ENCODE assay signal across 8 cellular contexts in the genomic region with DNA sequence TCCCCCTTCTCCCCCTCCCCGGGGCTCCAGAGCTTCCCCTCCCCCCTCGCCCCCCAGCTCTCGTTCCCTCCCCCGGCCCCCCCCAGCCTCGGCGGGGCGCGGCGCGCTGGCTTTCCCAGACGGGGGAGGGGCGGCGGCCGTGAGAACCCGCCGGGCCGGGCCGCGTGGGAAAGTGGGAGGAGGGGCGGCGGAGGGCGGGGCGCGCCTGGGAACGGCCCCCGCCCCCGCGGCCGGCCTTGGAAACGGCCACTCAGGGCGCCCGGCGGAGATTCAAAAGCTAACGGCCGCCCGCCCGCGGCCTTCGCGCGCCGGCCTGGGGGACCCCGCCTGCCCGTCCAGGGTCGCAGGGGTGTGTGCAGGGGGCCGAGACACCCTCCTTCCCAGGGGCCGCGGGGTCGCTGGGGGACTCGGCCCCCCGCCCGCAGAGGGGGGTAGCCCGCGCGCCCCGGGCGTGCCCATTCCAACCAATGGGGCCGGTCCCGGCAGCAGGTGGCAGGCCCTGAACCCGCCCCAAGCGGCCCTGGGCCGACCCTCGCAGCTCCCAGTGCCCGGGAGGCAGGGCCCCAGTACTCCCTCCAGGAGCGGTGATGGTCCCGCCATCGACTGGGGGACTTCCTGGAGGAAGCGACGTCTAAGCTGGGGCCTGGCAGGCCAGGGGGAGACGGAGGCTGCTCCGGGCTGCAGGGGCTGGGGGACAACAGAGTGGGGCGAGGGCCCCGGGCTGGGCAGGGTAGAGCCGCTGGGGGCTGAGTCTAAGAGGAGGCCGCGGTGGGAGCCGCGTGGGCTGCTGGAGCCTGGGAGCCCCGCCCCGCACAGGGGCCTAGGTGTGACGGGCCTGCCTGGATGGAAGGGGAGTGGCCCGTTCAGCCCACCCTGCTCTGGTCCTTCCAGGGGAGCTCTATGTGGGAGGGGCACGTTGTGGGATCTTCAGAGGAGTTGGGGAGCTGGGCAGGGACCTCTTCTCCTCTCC. TPM values are rescaled to one million over a fixed set of nuclear protein-coding genes. Genes with fewer than 3 reads are reported as not detected.
A peak's percentile ranks its signal among the peaks of the same experiment; 100 is the strongest.
DNase-seq lines count a peak whose midpoint lies in the region; ATAC-seq and TF ChIP-seq lines count a peak whose summit lies in the region.

No MANE protein-coding gene starts in this region.

- peaks cover 11% of the 10 kb centered on the region for H3K4me1 ChIP-seq in mammary epithelial cell (ENCODE audit: insufficient read depth, low read length)
- H3K4me1 ChIP-seq in mesenchymal stem cell (ENCODE audit: control insufficient read depth, insufficient read depth, low read depth, low read length): peaks cover 41% of the 10 kb centered on the region

- H3K9me3 ChIP-seq in mammary epithelial cell (replicated peaks; ENCODE audit: insufficient read depth, low read length) (no peaks in the 10 kb centered on the region), mesenchymal stem cell (ENCODE audit: control insufficient read depth, low read length) (no peaks in the 10 kb centered on the region)

- intact Hi-C loops in mammary epithelial cell (cut with micrococcal nuclease): no loop called here

- H2BK15ac ChIP-seq in mesenchymal stem cell (ENCODE audit: low read depth, poor library complexity, severe bottlenecking): peak overlapping the region; percentile 62

- no peaks in the 10 kb centered on the region for H3K36me3 ChIP-seq in mammary epithelial cell (ENCODE audit: insufficient read depth, low read length)
- H3K36me3 ChIP-seq in mesenchymal stem cell (ENCODE audit: control insufficient read depth in 1 of 2, insufficient read depth in 2 of 2, low read depth in 1 of 2, low read length in 2 of 2): peaks cover 0 to 5% of the 10 kb centered on the region in 2 experiments

- no peak overlapping the region for H3K14ac ChIP-seq in mesenchymal stem cell (ENCODE audit: low read length in 2 of 2)

- H3K4ac ChIP-seq in mesenchymal stem cell (ENCODE audit: low read depth in 1 of 2, low read length in 2 of 2): no peak overlapping the region

- no peaks in the 10 kb centered on the region for H3K79me1 ChIP-seq in mesenchymal stem cell (replicated peaks; ENCODE audit: low read length, poor library complexity, severe bottlenecking)

- no peak overlapping the region for H2AK5ac ChIP-seq in mesenchymal stem cell (ENCODE audit: low read length, severe bottlenecking)

- peak overlapping the region; percentile 13 for H4K91ac ChIP-seq in mesenchymal stem cell (ENCODE audit: low read length)

- peak overlapping the region; percentile 30 for H3K4me2 ChIP-seq in mammary epithelial cell (ENCODE audit: insufficient read depth, low read depth, low read length)
- H3K4me2 ChIP-seq in mesenchymal stem cell (ENCODE audit: low read length, poor library complexity, severe bottlenecking): peak overlapping the region; percentile 45

- H3K4me3 ChIP-seq in mammary epithelial cell (replicated peaks in 1 of 3; ENCODE audit: insufficient read depth in 1 of 3, low read depth in 2 of 3, low read length in 3 of 3): no peak overlapping the region
- no peak overlapping the region for H3K4me3 ChIP-seq in mesenchymal stem cell (ENCODE audit: insufficient read depth in 1 of 2, low read depth in 1 of 2, low read length in 2 of 2)

- H3K23ac ChIP-seq in mesenchymal stem cell (ENCODE audit: low read length in 2 of 2): peak overlapping the region in 1 of 2 experiments; percentile 63

- H2BK12ac ChIP-seq in mesenchymal stem cell (ENCODE audit: low read length in 2 of 2): peak overlapping the region in 1 of 2 experiments; percentile 16

- H2AFZ ChIP-seq in mammary epithelial cell (ENCODE audit: low read depth, low read length): no peak overlapping the region
- H2AFZ ChIP-seq in mesenchymal stem cell (ENCODE audit: low read depth, low read length): no peak overlapping the region

- in situ Hi-C loops in mammary epithelial cell (cut with MboI; ENCODE audit: low sequenced_read_pairs in 2 of 2): no loop called here

- no peak overlapping the region for H2BK5ac ChIP-seq in mesenchymal stem cell (ENCODE audit: low read depth, low read length, poor library complexity, severe bottlenecking)

- H3K9ac ChIP-seq in mammary epithelial cell (ENCODE audit: insufficient read depth, low read length): no peak overlapping the region
- no peak overlapping the region for H3K9ac ChIP-seq in mesenchymal stem cell (ENCODE audit: low read length)

- no peak for TF ChIP-seq CTCF in mammary epithelial cell (conservative IDR thresholded peaks at IDR 0.05 in 1 of 2, IDR thresholded peaks at IDR 0.05 in 1 of 2; ENCODE audit: extremely low read depth in 1 of 2, insufficient read depth in 1 of 2, low read depth in 1 of 2, low read length in 2 of 2)

- dilution Hi-C loops in mammary epithelial cell (cut with HindIII; ENCODE audit: low sequenced_read_pairs): no loop called here

- no peaks in the 10 kb centered on the region for H4K20me1 ChIP-seq in mammary epithelial cell (ENCODE audit: insufficient read depth, low read length)

- H2BK120ac ChIP-seq in mesenchymal stem cell (ENCODE audit: low read depth, low read length): no peak overlapping the region

- BruUV-seq in mammary epithelial cell (replicated peaks; lab: Mats Ljungman, UMichigan): no TSS peak

- H3K79me2 ChIP-seq in mammary epithelial cell (ENCODE audit: insufficient read depth, low read length): no peaks in the 10 kb centered on the region

- ATAC-seq in HG03521 (IDR thresholded peaks at IDR 0.05; ENCODE audit: unreplicated experiment): no peak

- peak overlapping the region; percentile 0 for H4K8ac ChIP-seq in mesenchymal stem cell (ENCODE audit: low read length)

- CTCF ChIA-PET in mammary epithelial cell (lab: Charles Lee; ENCODE audit: low non-redundant PET): no interaction called here

- H3K27ac ChIP-seq in mammary epithelial cell (ENCODE audit: insufficient read depth, low read depth, low read length): no peak overlapping the region
- H3K27ac ChIP-seq in mesenchymal stem cell (ENCODE audit: low read length, poor library complexity, severe bottlenecking): no peak overlapping the region

- peak overlapping the region in 1 of 2 experiments; percentile 29 for H3K18ac ChIP-seq in mesenchymal stem cell (ENCODE audit: low read depth in 1 of 2, low read length in 2 of 2)

- H3K27me3 ChIP-seq in mammary epithelial cell (ENCODE audit: insufficient read depth, low read length): no peaks in the 10 kb centered on the region
- peaks cover 0 to 34% of the 10 kb centered on the region in 2 experiments for H3K27me3 ChIP-seq in mesenchymal stem cell (ENCODE audit: control insufficient read depth in 1 of 2, insufficient read depth in 1 of 2, low read length in 2 of 2)

- 60% methylated on average over 2 of the region's 83 CpGs for WGBS in mammary epithelial cell (ENCODE audit: low coverage, missing lambda C conversion rate)
- 24% methylated on average over 52 of the region's 83 CpGs for WGBS in mesenchymal stem cell

- peak; percentile 4 to 79 (median 73) for DNase-seq in NCI-H1417 (lab: John Stamatoyannopoulos, UW)
- DNase-seq in NCI-H1417 treated with DMSO at 0.1 percent for 48 hours (lab: John Stamatoyannopoulos, UW): no peak
- DNase-seq in NAMALWA (ENCODE audit: low spot score): peak; percentile 52
- peak; percentile 32 for DNase-seq in mammary epithelial cell
- DNase-seq in mesenchymal stem cell: peak; percentile 57
- DNase-seq in SIG-M5 treated with dmso at 0.1 percent for 504 hours (lab: John Stamatoyannopoulos, UW; ENCODE audit: unreplicated experiment): no peak
- DNase-seq in activated naive CD4-positive, alpha-beta T cell treated with anti-CD3 and anti-CD28 coated beads, Interleukin-2, amount 50 U/mL, for 16 hours: no peak

RNA-seq across cellular contexts. Expression of a gene that starts 14.2 kb away (rescaled TPM):
- 1 to 10 TPM in 1 of 2 donors, under 1 TPM in 1; 0.50 to 1.2 TPM for total RNA-seq in mammary epithelial cell
- 0.37 TPM for polyA plus RNA-seq in mammary epithelial cell
- not detected for polyA minus RNA-seq in mammary epithelial cell
- 0.76 TPM for polyA plus RNA-seq in mesenchymal stem cell (2013, experiment 1 of 2)
- polyA plus RNA-seq in mesenchymal stem cell (2013, experiment 2 of 2): 0.68 TPM

RNA-seq across cellular contexts. Expression of a gene that starts 38.8 kb away (rescaled TPM):
- 1 to 10 TPM in 1 of 2 donors, under 1 TPM in 1; 0.73 to 1.5 TPM for total RNA-seq in mammary epithelial cell
- polyA plus RNA-seq in mammary epithelial cell: 0.11 TPM
- polyA minus RNA-seq in mammary epithelial cell: not detected
- 30.3 TPM for polyA plus RNA-seq in mesenchymal stem cell (2013, experiment 1 of 2)
- polyA plus RNA-seq in mesenchymal stem cell (2013, experiment 2 of 2): 30.0 TPM

Comparison
In these comparisons a context has a peak if more than half of its experiments do, and no peak if none do; other contexts are left out.
1. DNase-seq: peak in NCI-H1417 (3 of 3), NAMALWA (single experiment), mammary epithelial cell (single experiment) and mesenchymal stem cell (single experiment); none in NCI-H1417 treated with DMSO at 0.1 percent for 48 hours (single experiment), SIG-M5 treated with dmso at 0.1 percent for 504 hours (single experiment) and activated naive CD4-positive, alpha-beta T cell treated with anti-CD3 and anti-CD28 coated beads, Interleukin-2, amount 50 U/mL, for 16 hours (single experiment).